ENCODE assay signal across 2 cellular contexts in the genomic region with DNA sequence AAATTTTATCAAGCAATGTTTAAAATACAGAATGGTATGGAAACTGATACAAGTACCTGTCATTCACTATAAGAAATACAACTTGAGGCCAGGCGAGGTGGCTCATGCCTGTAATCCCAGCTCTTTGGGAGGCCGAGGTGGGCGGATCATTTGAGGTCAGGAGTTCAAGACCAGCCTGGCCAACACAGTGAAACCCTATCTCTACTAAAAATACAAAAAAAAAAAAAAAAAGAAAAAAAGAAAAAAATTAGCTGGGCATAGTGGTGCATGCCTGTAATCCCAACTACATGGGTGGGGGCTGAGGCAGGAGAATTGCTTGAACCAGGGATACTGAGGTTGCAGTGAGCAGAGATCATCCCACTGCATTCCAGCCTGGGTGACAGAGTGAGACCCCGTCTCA. TPM values are rescaled to one million over a fixed set of nuclear protein-coding genes. Genes with fewer than 3 reads are reported as not detected.
"Had no signal": no experiment of that assay in that cellular context is flagged by ENCODE, and none has a peak within 500 bp of the region (broad histone marks: within the 10 kb centered on the region; RNA-seq: fewer than 3 reads in every experiment).

No MANE protein-coding gene starts in this region.

RNA-seq across cellular contexts. Expression of a gene that starts 43.2 kb away (rescaled TPM):
- total RNA-seq: G401, GM12878 had no signal
- polyA plus RNA-seq: GM12878 had no signal
